Comparison of ENCODE assay signal across 10 cellular contexts in genomic region chr4:17812801-17813200, GRCh38. TPM values are rescaled to one million over a fixed set of nuclear protein-coding genes. Genes with fewer than 3 reads are reported as not detected.
DNase-seq lines count a peak whose midpoint lies in the region; ATAC-seq and TF ChIP-seq lines count a peak whose summit lies in the region.
"Had no signal": no experiment of that assay in that cellular context is flagged by ENCODE, and none has a peak within 500 bp of the region (broad histone marks: within the 10 kb centered on the region; RNA-seq: fewer than 3 reads in every experiment).

No MANE protein-coding gene starts in this region.

- H3K4me3 ChIP-seq in Jurkat, Clone E6-1 (ENCODE audit: low read length), result peak overlapping the region; percentile 94
- no peak overlapping the region for H3K4me3 ChIP-seq in mesendoderm (ENCODE audit: low read length)
- no peak overlapping the region for H3K4me3 ChIP-seq in CD4-positive, alpha-beta memory T cell (ENCODE audit: low read length in 2 of 2)
- H3K4me3 ChIP-seq in upper lobe of right lung, result no peak overlapping the region
- H3K4me3 ChIP-seq in thyroid gland (replicated peaks in 1 of 3), result no peak overlapping the region

- H3K27ac ChIP-seq in mesendoderm (ENCODE audit: low read depth, low read length) (no peak overlapping the region), upper lobe of right lung (no peak overlapping the region), thyroid gland (no peak overlapping the region)
- no peak overlapping the region for H3K27ac ChIP-seq in CD4-positive, alpha-beta memory T cell (ENCODE audit: low read depth, low read length)

- no peak overlapping the region for H2BK5ac ChIP-seq in mesendoderm (ENCODE audit: low read length)

- H3K36me3 Mint-ChIP-seq in activated naive CD8-positive, alpha-beta T cell treated with anti-CD3 and anti-CD28 coated beads, Interleukin-2, amount 50 U/mL, for 24 hours (ENCODE audit: low read depth), result peaks cover 61% of the 10 kb centered on the region
- peaks cover 7 to 13% of the 10 kb centered on the region in 2 donors for H3K36me3 Mint-ChIP-seq in CD4-positive, alpha-beta memory T cell

- CTCF ChIA-PET in CD4-positive, alpha-beta memory T cell (lab: Charles Lee; ENCODE audit: partially characterized antibody), result no interaction called here

- no peak overlapping the region for H4K5ac ChIP-seq in mesendoderm (ENCODE audit: low read length)

- peak overlapping the region; percentile 95 for H3K4me3 Mint-ChIP-seq in activated naive CD8-positive, alpha-beta T cell treated with anti-CD3 and anti-CD28 coated beads, Interleukin-2, amount 50 U/mL, for 24 hours
- peak overlapping the region in 2 of 8 donors; percentile 9 to 47 for H3K4me3 Mint-ChIP-seq in CD4-positive, alpha-beta memory T cell

- H3K23ac ChIP-seq in mesendoderm (ENCODE audit: low read length), result no peak overlapping the region

- no peaks in the 10 kb centered on the region for H3K9me3 Mint-ChIP-seq in activated naive CD8-positive, alpha-beta T cell treated with anti-CD3 and anti-CD28 coated beads, Interleukin-2, amount 50 U/mL, for 24 hours
- peaks cover 0 to 3% (median 0%) of the 10 kb centered on the region in 8 donors for H3K9me3 Mint-ChIP-seq in CD4-positive, alpha-beta memory T cell

- no peak for TF ChIP-seq CTCF in upper lobe of right lung (IDR thresholded peaks at IDR 0.05)
- TF ChIP-seq CTCF in thyroid gland (IDR thresholded peaks at IDR 0.05), result no peak

- H2BK120ac ChIP-seq in mesendoderm (ENCODE audit: low read depth, low read length), result no peak overlapping the region

- intact Hi-C loops in CD4-positive, alpha-beta memory T cell (cut with micrococcal nuclease), result loop anchor here (5.0 kb wide), 1 partner anchor 1586 kb away; the partner anchor contains the start of gene TAPT1
- intact Hi-C loops in upper lobe of right lung (cut with DNase I), result loop anchor here (10.0 kb wide), 1 partner anchor 782 kb away; no protein-coding TSS in a partner anchor
- intact Hi-C loops in thyroid gland (cut with DNase I), result loop anchor here (10.0 kb wide), 1 partner anchor 782 kb away; no protein-coding TSS in a partner anchor

- H3K27me3 ChIP-seq in mesendoderm (ENCODE audit: insufficient read depth, low read length, poor library complexity), result no peaks in the 10 kb centered on the region
- no peaks in the 10 kb centered on the region for H3K27me3 ChIP-seq in CD4-positive, alpha-beta memory T cell (ENCODE audit: insufficient read depth, low read length)
- no peaks in the 10 kb centered on the region for H3K27me3 ChIP-seq in upper lobe of right lung
- H3K27me3 ChIP-seq in thyroid gland, result no peaks in the 10 kb centered on the region

- peak overlapping the region; percentile 53 for H3K9ac ChIP-seq in mesendoderm (ENCODE audit: low read length)

- DNase-seq in EH (ENCODE audit: low read depth) (peak; percentile 18), mesendoderm (no peak), upper lobe of right lung (no peak), thyroid gland (no peak)
- DNase-seq in Jurkat, Clone E6-1 (ENCODE audit: low read depth, low spot score), result no peak
- DNase-seq in activated naive CD8-positive, alpha-beta T cell treated with anti-CD3 and anti-CD28 coated beads, Interleukin-2, amount 50 U/mL, for 24 hours, result no peak
- DNase-seq in CD4-positive, alpha-beta memory T cell, result no peak
- DNase-seq: NCI-H1048, SHP77 treated with DMSO at 0.1 percent for 48 hours had no signal

- no peak for TF ChIP-seq POLR2A in thyroid gland (IDR thresholded peaks at IDR 0.05)

- peaks cover 2% of the 10 kb centered on the region for H3K27me3 Mint-ChIP-seq in activated naive CD8-positive, alpha-beta T cell treated with anti-CD3 and anti-CD28 coated beads, Interleukin-2, amount 50 U/mL, for 24 hours
- H3K27me3 Mint-ChIP-seq in CD4-positive, alpha-beta memory T cell, result no peaks in the 10 kb centered on the region

- no peak for ATAC-seq in activated naive CD8-positive, alpha-beta T cell treated with anti-CD3 and anti-CD28 coated beads, Interleukin-2, amount 50 U/mL, for 24 hours
- no peak for ATAC-seq in HG03108 (IDR thresholded peaks at IDR 0.05; ENCODE audit: unreplicated experiment)
- no peak for ATAC-seq in upper lobe of right lung

- H4K8ac ChIP-seq in mesendoderm (ENCODE audit: low read depth, low read length), result no peak overlapping the region

- H3K79me1 ChIP-seq in mesendoderm (ENCODE audit: low read length), result no peaks in the 10 kb centered on the region

- H3K56ac ChIP-seq in mesendoderm (ENCODE audit: low read length), result no peak overlapping the region

- no peaks in the 10 kb centered on the region for H3K36me3 ChIP-seq in mesendoderm (ENCODE audit: control insufficient read depth, insufficient read depth, low read length)
- peaks cover under 1% of the 10 kb centered on the region for H3K36me3 ChIP-seq in CD4-positive, alpha-beta memory T cell (ENCODE audit: insufficient read depth, low read length)
- H3K36me3 ChIP-seq in upper lobe of right lung, result no peaks in the 10 kb centered on the region
- H3K36me3 ChIP-seq in thyroid gland, result no peaks in the 10 kb centered on the region

- H2AK5ac ChIP-seq in mesendoderm (ENCODE audit: low read length), result no peak overlapping the region

- no peak overlapping the region for H3K4me2 ChIP-seq in mesendoderm (ENCODE audit: low read length)

- POLR2A ChIA-PET in CD4-positive, alpha-beta memory T cell (lab: Charles Lee; ENCODE audit: partially characterized antibody), result no interaction called here

- no peak overlapping the region for H3K27ac Mint-ChIP-seq in activated naive CD8-positive, alpha-beta T cell treated with anti-CD3 and anti-CD28 coated beads, Interleukin-2, amount 50 U/mL, for 24 hours
- peak overlapping the region in 3 of 7 donors; percentile 4 to 47 (median 19) for H3K27ac Mint-ChIP-seq in CD4-positive, alpha-beta memory T cell

- H3K4me1 ChIP-seq in mesendoderm (ENCODE audit: control insufficient read depth, low read depth, low read length) (peaks cover under 1% of the 10 kb centered on the region), upper lobe of right lung (peaks cover 21% of the 10 kb centered on the region), thyroid gland (peaks cover 18 to 25% of the 10 kb centered on the region in 2 donors)
- H3K4me1 ChIP-seq in CD4-positive, alpha-beta memory T cell (ENCODE audit: insufficient read depth, low read length), result peaks cover 43% of the 10 kb centered on the region

- WGBS in mesendoderm (ENCODE audit: extremely low coverage, insufficient coverage, low lambda C conversion rate), result no CpG with 5 or more reads among the region's 3 CpGs
- 72 to 74% methylated on average over 3 of the region's 3 CpGs for WGBS in thyroid gland, 2 donors

- no peak overlapping the region for H2BK15ac ChIP-seq in mesendoderm (replicated peaks; ENCODE audit: low read depth)

- H3K4me1 Mint-ChIP-seq in activated naive CD8-positive, alpha-beta T cell treated with anti-CD3 and anti-CD28 coated beads, Interleukin-2, amount 50 U/mL, for 24 hours, result peaks cover 35% of the 10 kb centered on the region
- peaks cover 32 to 52% (median 43%) of the 10 kb centered on the region in 4 donors for H3K4me1 Mint-ChIP-seq in CD4-positive, alpha-beta memory T cell

- H3K79me2 ChIP-seq in mesendoderm (ENCODE audit: control insufficient read depth, insufficient read depth, low read length), result peaks cover 51% of the 10 kb centered on the region

- no peaks in the 10 kb centered on the region for H3K9me3 ChIP-seq in CD4-positive, alpha-beta memory T cell (ENCODE audit: control insufficient read depth in 1 of 2, low read length in 2 of 2)
- no peaks in the 10 kb centered on the region for H3K9me3 ChIP-seq in upper lobe of right lung
- H3K9me3 ChIP-seq in thyroid gland, result no peaks in the 10 kb centered on the region

- H3K4ac ChIP-seq in mesendoderm (ENCODE audit: low read depth, low read length), result no peak overlapping the region

- H3K18ac ChIP-seq in mesendoderm (ENCODE audit: low read length), result no peak overlapping the region

RNA-seq across cellular contexts. Expression of gene NCAPG, which starts 2.0 kb away (rescaled TPM):
- polyA plus RNA-seq in Jurkat, Clone E6-1 (2012; ENCODE audit: insufficient read depth, insufficient read length), result 81.7 TPM
- 40.2 TPM for polyA plus RNA-seq in mesendoderm (2013, experiment 1 of 2)
- 38.9 TPM for polyA plus RNA-seq in mesendoderm (2013, experiment 2 of 2)
- under 1 TPM; 0.20 to 0.83 TPM for total RNA-seq in CD4-positive, alpha-beta memory T cell
- under 1 TPM in 1 of 2 donors, not detected in 1; 0.37 TPM for polyA plus RNA-seq in CD4-positive, alpha-beta memory T cell
- 0.84 TPM for total RNA-seq in upper lobe of right lung
- total RNA-seq in thyroid gland, result 1 to 10 TPM in 1 of 4 donors, under 1 TPM in 2, not detected in 1; 0.56 to 1.3 (median 0.92) TPM

RNA-seq across cellular contexts. Expression of gene DCAF16, which starts 2.2 kb away (rescaled TPM):
- polyA plus RNA-seq in Jurkat, Clone E6-1 (2012; ENCODE audit: insufficient read depth, insufficient read length), result 24.3 TPM
- polyA plus RNA-seq in mesendoderm (2013, experiment 1 of 2), result 32.1 TPM
- 31.2 TPM for polyA plus RNA-seq in mesendoderm (2013, experiment 2 of 2)
- total RNA-seq in CD4-positive, alpha-beta memory T cell, result 10 to 100 TPM; 74.7 to 74.9 TPM
- polyA plus RNA-seq in CD4-positive, alpha-beta memory T cell, result 10 to 100 TPM; 13.4 to 20.2 TPM
- total RNA-seq in upper lobe of right lung (26.2 TPM), thyroid gland (10 to 100 TPM; 26.2 to 79.1 (median 42.9) TPM)

RNA-seq across cellular contexts. Expression of gene FAM184B, which starts 31.4 kb away (rescaled TPM):
- polyA plus RNA-seq in Jurkat, Clone E6-1 (2012; ENCODE audit: insufficient read depth, insufficient read length), result not detected
- polyA plus RNA-seq in mesendoderm (2013, experiment 1 of 2), result 0.14 TPM
- polyA plus RNA-seq in mesendoderm (2013, experiment 2 of 2), result 0.17 TPM
- not detected for total RNA-seq in CD4-positive, alpha-beta memory T cell
- not detected for polyA plus RNA-seq in CD4-positive, alpha-beta memory T cell
- total RNA-seq in upper lobe of right lung (0.17 TPM), thyroid gland (not detected)
